ENCODE assay signal across 8 cellular contexts in the genomic region with DNA sequence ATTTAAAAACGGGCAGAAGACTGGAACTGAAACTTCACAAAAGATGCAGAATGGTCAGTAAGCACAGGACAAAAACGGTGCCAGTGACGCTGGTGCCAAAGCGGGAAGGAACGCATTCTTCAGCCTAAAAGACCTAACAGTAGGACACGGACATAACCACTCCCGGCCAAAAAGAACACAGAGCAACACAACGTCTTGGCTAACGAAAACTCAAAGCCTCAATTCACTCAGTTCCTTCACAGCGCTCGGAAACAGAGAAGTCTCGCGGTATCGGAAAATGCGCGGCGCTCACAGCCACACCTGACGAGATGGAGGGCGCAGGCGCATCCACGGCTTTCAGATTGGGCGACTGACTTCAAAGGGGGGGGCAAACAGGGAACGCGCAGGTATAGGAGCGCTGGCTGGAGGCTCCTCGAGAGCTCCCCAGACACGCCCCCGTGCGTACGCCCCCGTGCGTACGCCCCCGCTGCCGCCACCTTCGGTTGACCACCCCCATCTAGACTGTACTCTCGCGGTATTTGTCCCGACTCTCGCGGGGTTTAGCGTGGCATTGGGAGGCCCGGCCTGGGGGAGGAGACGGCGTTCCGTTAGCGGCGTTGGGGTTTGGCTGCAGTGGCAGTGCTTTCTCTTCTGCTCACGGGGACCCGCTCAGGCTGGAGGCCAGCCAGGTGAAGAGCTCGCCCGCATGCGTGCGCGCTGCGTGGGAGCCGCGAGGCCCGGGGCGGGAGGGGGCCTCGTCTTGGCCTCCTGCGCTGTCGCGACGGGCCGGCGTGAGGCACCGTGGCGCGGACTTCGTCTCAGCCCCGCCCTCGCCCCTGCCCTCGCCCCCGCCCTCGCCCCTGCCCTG. TPM values are rescaled to one million over a fixed set of nuclear protein-coding genes. Genes with fewer than 3 reads are reported as not detected.
DNase-seq lines count a peak whose midpoint lies in the region; ATAC-seq, FAIRE-seq and TF ChIP-seq lines count a peak whose summit lies in the region.

NKTR (plus strand) TSS at position 576 of the 847 bp plus-strand sequence. CDS start 321 bp downstream, outside the sequence.

- H3K9me3 ChIP-seq in aorta (ENCODE audit: control insufficient read depth, low read length): no peaks in the 10 kb centered on the region

- H3K27me3 ChIP-seq in rectal smooth muscle tissue (ENCODE audit: control insufficient read depth, insufficient read depth, low read length): no peaks in the 10 kb centered on the region
- H3K27me3 ChIP-seq in aorta (ENCODE audit: control insufficient read depth in 1 of 2, insufficient read depth in 2 of 2, low read length in 1 of 2): no peaks in the 10 kb centered on the region

- 0% methylated on average over 63 to 76 of the region's 76 CpGs for whole genome bisulfite sequencing in aorta, 2 donors

- FAIRE-seq in GM18507 (lab: Jason Lieb, UNC): peak; percentile 99

- no peak for TF ChIP-seq CTCF in astrocyte of the cerebellum (IDR thresholded peaks at IDR 0.05; ENCODE audit: low read depth, low read length, missing control alignments)

- peaks cover 15% of the 10 kb centered on the region for H3K4me1 ChIP-seq in rectal smooth muscle tissue (ENCODE audit: control insufficient read depth, insufficient read depth, low read length)
- peaks cover 0 to 2% of the 10 kb centered on the region in 2 donors for H3K4me1 ChIP-seq in aorta (ENCODE audit: control insufficient read depth in 1 of 2, insufficient read depth in 2 of 2, low read length in 2 of 2)

- intact Hi-C loops in aorta (cut with DNase I): loop anchor here in 1 of 2 donors (5.0 kb wide), 2 partner anchors 52 to 147 kb away; partner anchors contain the start of gene ZBTB47

- peak within 1 kb of the TSS; percentile 99 for H3K9ac ChIP-seq in rectal smooth muscle tissue (ENCODE audit: low read length)

- ATAC-seq in HG02981 (IDR thresholded peaks at IDR 0.05; ENCODE audit: unreplicated experiment) (peak; percentile 85), aorta (ENCODE audit: low FRiP score) (peak; percentile 98)

- DNase-seq in GM18507 (ENCODE audit: extremely low spot score, insufficient read length, low read depth) (peak; percentile 82), NCI-H2029 treated with DMSO at 0.1 percent for 48 hours (lab: John Stamatoyannopoulos, UW) (peak; percentile 98), T-helper 9 cell (peak; percentile 100), astrocyte of the cerebellum (ENCODE audit: low read depth) (peak; percentile 98), hepatic stellate cell (ENCODE audit: low spot score) (peak; percentile 85), aorta (peak; percentile 97 to 99)

- in situ Hi-C loops in astrocyte of the cerebellum (cut with HindIII; ENCODE audit: low sequenced_read_pairs): no loop called here

- H3K27ac ChIP-seq in rectal smooth muscle tissue (ENCODE audit: low read depth, low read length): peak within 1 kb of the TSS; percentile 92
- H3K27ac ChIP-seq in aorta (ENCODE audit: low read depth in 1 of 2, low read length in 2 of 2): peak within 1 kb of the TSS; percentile 65 to 95

- H3K36me3 ChIP-seq in rectal smooth muscle tissue (ENCODE audit: control insufficient read depth, insufficient read depth, low read length) (no peaks in the 10 kb centered on the region), aorta (ENCODE audit: control insufficient read depth in 1 of 2, insufficient read depth in 2 of 2, low read length in 1 of 2) (no peaks in the 10 kb centered on the region)

- H3K4me3 ChIP-seq in astrocyte of the cerebellum (ENCODE audit: low read depth, low read length): peak within 1 kb of the TSS; percentile 83
- peak within 1 kb of the TSS; percentile 90 for H3K4me3 ChIP-seq in rectal smooth muscle tissue (ENCODE audit: low read length)
- H3K4me3 ChIP-seq in aorta (ENCODE audit: low read length in 2 of 2): peak within 1 kb of the TSS; percentile 62 to 73

RNA-seq across cellular contexts. Expression of gene NKTR, which starts in this region (rescaled TPM):
- total RNA-seq in aorta: 100 to 1,000 TPM in 1 of 2 donors, 10 to 100 TPM in 1; 98.5 to 163 TPM
- 10 to 100 TPM in 1 of 2 donors, 1 to 10 TPM in 1; 6.1 to 57.7 TPM for polyA plus RNA-seq in aorta

Comparison
In these comparisons a context has a peak if more than half of its experiments do, and no peak if none do; other contexts are left out.
1. Peak in every context shown above with its lines: DNase-seq, ATAC-seq, H3K4me3 ChIP-seq and H3K27ac ChIP-seq.